21 cellular contexts compared by ENCODE assay signal in genomic region chr1:19053486-19053885, GRCh38.
A peak's percentile ranks its signal among the peaks of the same experiment; 100 is the strongest.
DNase-seq lines count a peak whose midpoint lies in the region; ATAC-seq and TF ChIP-seq lines count a peak whose summit lies in the region.
"Had no signal": no experiment of that assay in that cellular context is flagged by ENCODE, and none has a peak within 500 bp of the region (broad histone marks: within the 10 kb centered on the region; RNA-seq: fewer than 3 reads in every experiment).

No MANE protein-coding gene starts in this region.

- H3K9me3 ChIP-seq in HEK293 (ENCODE audit: control insufficient read depth, insufficient read depth, low read depth, low read length) (no peaks in the 10 kb centered on the region), osteoblast (ENCODE audit: low read depth, low read length) (no peaks in the 10 kb centered on the region)
- H3K9me3 ChIP-seq: BE2C, HAP-1, Peyer's patch had no signal

- H3K27ac ChIP-seq in HEK293 (ENCODE audit: extremely low read depth, low read depth, low read length), result no peak overlapping the region
- no peak overlapping the region for H3K27ac ChIP-seq in osteoblast (ENCODE audit: low read depth, low read length)
- H3K27ac ChIP-seq in coronary artery, result no peak overlapping the region
- H3K27ac ChIP-seq: Peyer's patch, SK-N-MC had no signal

- ATAC-seq in GM19023 (IDR thresholded peaks at IDR 0.05; ENCODE audit: unreplicated experiment), result no peak

- no peaks in the 10 kb centered on the region for H3K36me3 ChIP-seq in HEK293 (ENCODE audit: control insufficient read depth in 2 of 2, insufficient read depth in 1 of 2, low read length in 2 of 2)
- H3K36me3 ChIP-seq in osteoblast (ENCODE audit: insufficient read depth, low read length), result no peaks in the 10 kb centered on the region
- H3K36me3 ChIP-seq: BE2C, HAP-1, Peyer's patch had no signal

- H3K79me2 ChIP-seq in osteoblast (ENCODE audit: insufficient read depth, low read length), result no peaks in the 10 kb centered on the region

- DNase-seq in NCI-H1417 (lab: John Stamatoyannopoulos, UW) (peak in 2 of 3 experiments; percentile 32 to 61), NCI-H1417 treated with DMSO at 0.1 percent for 48 hours (lab: John Stamatoyannopoulos, UW) (no peak), SHP77 (lab: John Stamatoyannopoulos, UW) (peak; percentile 53 to 62), osteoblast (ENCODE audit: insufficient read length, low spot score, missing footprints) (peak; percentile 61), H4 (ENCODE audit: low spot score) (no peak), coronary artery (ENCODE audit: low spot score) (no peak)
- DNase-seq: 8988T; BE2C; Calu3; CD4-positive, alpha-beta memory T cell; MM.1S; NCI-H1105; NCI-H187 treated with DMSO at 0.1 percent for 48 hours; NCI-H2227 treated with DMSO at 0.1 percent for 48 hours; NCI-H526; Peyer's patch; T-helper 1 cell had no signal

- peaks cover 40% of the 10 kb centered on the region for H3K27me3 ChIP-seq in osteoblast (ENCODE audit: insufficient read depth, low read length)
- H3K27me3 ChIP-seq: BE2C had no signal

- no peak overlapping the region for H3K4me3 ChIP-seq in HEK293 (ENCODE audit: low read depth, low read length)
- H3K4me3 ChIP-seq in osteoblast (ENCODE audit: insufficient read depth, low read length), result no peak overlapping the region
- no peak overlapping the region for H3K4me3 ChIP-seq in coronary artery
- H3K4me3 ChIP-seq: HAP-1, Peyer's patch, SK-N-MC had no signal

- no peak overlapping the region for H3K4me2 ChIP-seq in osteoblast (ENCODE audit: insufficient read depth, low read length)

- H3K4me1 ChIP-seq in HEK293 (ENCODE audit: control insufficient read depth, insufficient read depth, low read length) (no peaks in the 10 kb centered on the region), osteoblast (ENCODE audit: insufficient read depth, low read length) (no peaks in the 10 kb centered on the region)
- H3K4me1 ChIP-seq: BE2C, HAP-1, Peyer's patch had no signal

- CTCF ChIA-PET in HEK293 (lab: Yijun Ruan, JAX), result interaction anchor here (0.6 to 3.2 kb wide), 3 partner anchors 140 to 256 kb away, joined by 3 to 16 read pairs (median 4); no protein-coding TSS in a partner anchor

- POLR2A ChIA-PET in HEK293 (lab: Yijun Ruan, JAX), result interaction anchor here (0.6 to 1.1 kb wide), 4 partner anchors 9 to 151 kb away, joined by 3 to 9 read pairs (median 4); partner anchors contain the start of gene ALDH4A1

- TF ChIP-seq CTCF in HEK293 (tag by site-specific recombination; IDR thresholded peaks at IDR 0.05), result no peak
- no peak for TF ChIP-seq CTCF in osteoblast (IDR thresholded peaks at IDR 0.05; ENCODE audit: extremely low read depth, low read depth, low read length)
- TF ChIP-seq CTCF in coronary artery (IDR thresholded peaks at IDR 0.05), result no peak

- H2AFZ ChIP-seq in osteoblast (ENCODE audit: low read length), result no peak overlapping the region

- H4K20me1 ChIP-seq in osteoblast (ENCODE audit: insufficient read depth, low read length), result no peaks in the 10 kb centered on the region

TF ChIP-seq in HEK293, 187 proteins besides CTCF, POLR2A, EP300 and RAD21:
- TF ChIP-seq KLF1 (tag by site-specific recombination; IDR thresholded peaks at IDR 0.05) (peak; percentile 52), ZNF704 (tag by site-specific recombination; IDR thresholded peaks at IDR 0.05) (no peak), ZNF600 (tag by site-specific recombination; IDR thresholded peaks at IDR 0.05) (peak; percentile 21; the same call in 1 of the 2 replicates), ZIC2 (tag by site-specific recombination; IDR thresholded peaks at IDR 0.05) (peak; percentile 87)
- TF ChIP-seq, protein P1, sequence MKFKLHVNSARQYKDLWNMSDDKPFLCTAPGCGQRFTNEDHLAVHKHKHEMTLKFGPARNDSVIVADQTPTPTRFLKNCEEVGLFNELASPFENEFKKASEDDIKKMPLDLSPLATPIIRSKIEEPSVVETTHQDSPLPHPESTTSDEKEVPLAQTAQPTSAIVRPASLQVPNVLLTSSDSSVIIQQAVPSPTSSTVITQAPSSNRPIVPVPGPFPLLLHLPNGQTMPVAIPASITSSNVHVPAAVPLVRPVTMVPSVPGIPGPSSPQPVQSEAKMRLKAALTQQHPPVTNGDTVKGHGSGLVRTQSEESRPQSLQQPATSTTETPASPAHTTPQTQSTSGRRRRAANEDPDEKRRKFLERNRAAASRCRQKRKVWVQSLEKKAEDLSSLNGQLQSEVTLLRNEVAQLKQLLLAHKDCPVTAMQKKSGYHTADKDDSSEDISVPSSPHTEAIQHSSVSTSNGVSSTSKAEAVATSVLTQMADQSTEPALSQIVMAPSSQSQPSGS (tag by site-specific recombination; IDR thresholded peaks at IDR 0.05; ENCODE audit: low read depth), result no peak

Comparison
In these comparisons a context has a peak if more than half of its experiments do, and no peak if none do; other contexts are left out.
1. DNase-seq: peak in NCI-H1417 (2 of 3), SHP77 (2 of 2) and osteoblast (single experiment); none in NCI-H1417 treated with DMSO at 0.1 percent for 48 hours (single experiment), H4 (single experiment) and coronary artery (single experiment).